In genomic region chr2:240566203-240567136, GRCh38 we compare ENCODE assay signal across 8 cellular contexts. TPM values are rescaled to one million over a fixed set of nuclear protein-coding genes. Genes with fewer than 3 reads are reported as not detected.
A peak's percentile ranks its signal among the peaks of the same experiment; 100 is the strongest.
DNase-seq lines count a peak whose midpoint lies in the region; ATAC-seq and TF ChIP-seq lines count a peak whose summit lies in the region.

No MANE protein-coding gene starts in this region.

- H2BK15ac ChIP-seq in IMR-90 (ENCODE audit: low read depth, low read length) = peak overlapping the region; percentile 11; the same call in 1 of the 3 replicates

- POLR2A ChIA-PET in IMR-90 (lab: Charles Lee; ENCODE audit: unreplicated experiment) = interaction anchor here (0.6 kb wide), 1 partner anchor 398 kb away, joined by 3 read pairs; no protein-coding TSS in a partner anchor

- H3K9me3 ChIP-seq in IMR-90 (ENCODE audit: control insufficient read depth, insufficient read depth, low read length) (no peaks in the 10 kb centered on the region), neural progenitor cell (ENCODE audit: low read depth) (no peaks in the 10 kb centered on the region)

- peak overlapping the region; percentile 76 for H4K91ac ChIP-seq in IMR-90 (ENCODE audit: insufficient read depth, low read depth, low read length)

- H3K14ac ChIP-seq in IMR-90 (replicated peaks; ENCODE audit: low read depth, low read length) = peak overlapping the region; percentile 70

- no peaks in the 10 kb centered on the region for H3K9me3 Mint-ChIP-seq in activated T-helper 17 cell treated with anti-CD3 and anti-CD28 coated beads, Interleukin-2, amount 50 U/mL, for 72 hours
- H3K9me3 Mint-ChIP-seq in neural progenitor cell = no peaks in the 10 kb centered on the region

- H2AK5ac ChIP-seq in IMR-90 (ENCODE audit: low read depth, low read length) = peak overlapping the region; percentile 94

- H3K27ac ChIP-seq in IMR-90 (ENCODE audit: insufficient read depth, low read length) (peak overlapping the region; percentile 72), neural progenitor cell (no peak overlapping the region), substantia nigra (ENCODE audit: low read depth, low read length, poor library complexity, severe bottlenecking) (peak overlapping the region; percentile 88)

- H3K36me3 ChIP-seq in IMR-90 (ENCODE audit: control insufficient read depth, insufficient read depth, low read length) (no peaks in the 10 kb centered on the region), neural progenitor cell (no peaks in the 10 kb centered on the region)

- ATAC-seq in GM21526 (IDR thresholded peaks at IDR 0.05; ENCODE audit: low FRiP score, unreplicated experiment) = peak; percentile 40
- ATAC-seq in IMR-90 (ENCODE audit: low read depth) = peak; percentile 79
- ATAC-seq in activated T-helper 17 cell treated with anti-CD3 and anti-CD28 coated beads, Interleukin-2, amount 50 U/mL, for 72 hours (replicated peaks) = peak; percentile 69

- peak overlapping the region; percentile 58 to 93; a peak in 3 of 4 replicates for H4K8ac ChIP-seq in IMR-90 (ENCODE audit: low read depth in 2 of 2, low read length in 2 of 2)

- H3K23ac ChIP-seq in IMR-90 (ENCODE audit: low read depth, low read length) = peak overlapping the region; percentile 64; the same call in 1 of the 2 replicates

- H2BK20ac ChIP-seq in IMR-90 (ENCODE audit: low read depth, low read length) = peak overlapping the region; percentile 46

- 19% methylated on average over 29 of the region's 53 CpGs; no CpG with 5 or more reads in 1 of the 2 experiments for WGBS in IMR-90 (ENCODE audit: extremely low coverage in 2 of 2, insufficient read length in 1 of 2), 2 experiments

- intact Hi-C loops in IMR-90 (cut with micrococcal nuclease) = loop anchor here (2.0 to 10.0 kb wide), 3 partner anchors 266 to 428 kb away; partner anchors contain the start of gene SNED1

- in situ Hi-C loops in IMR-90 (cut with MboI; ENCODE audit: low sequenced_read_pairs) = no loop called here

- H2AK9ac ChIP-seq in IMR-90 (replicated peaks; ENCODE audit: low read depth, low read length, poor library complexity) = peak overlapping the region; percentile 97

- peaks cover 17 to 75% of the 10 kb centered on the region in 2 experiments for H3K79me1 ChIP-seq in IMR-90 (ENCODE audit: low read depth in 1 of 2, low read length in 2 of 2)

- BruUV-seq in IMR-90 (replicated peaks; lab: Mats Ljungman, UMichigan) = no TSS peak

- CTCF ChIA-PET in IMR-90 (lab: Yijun Ruan, JAX) = no interaction called here

- H4K20me1 ChIP-seq in IMR-90 (ENCODE audit: insufficient read depth, low read length) (peaks cover 13% of the 10 kb centered on the region), neural progenitor cell (ENCODE audit: low read depth) (peaks cover 13% of the 10 kb centered on the region)

- peak overlapping the region; percentile 84 for H3K18ac ChIP-seq in IMR-90 (ENCODE audit: low read depth, low read length)

- DNase-seq in DMS79 (lab: John Stamatoyannopoulos, UW) (peak; percentile 59), IMR-90 (peak; percentile 70), RKO (ENCODE audit: low spot score) (peak; percentile 93), fibroblast of pulmonary artery (ENCODE audit: low read depth) (peak; percentile 84), neural progenitor cell (ENCODE audit: low spot score) (peak; percentile 89), substantia nigra (lab: John Stamatoyannopoulos, UW) (peak; percentile 23 to 92 (median 76))

- peak overlapping the region; percentile 91 for H3K4ac ChIP-seq in IMR-90 (ENCODE audit: low read depth, low read length)

- peaks cover 35% of the 10 kb centered on the region for H3K9me1 ChIP-seq in IMR-90 (ENCODE audit: insufficient read depth, low read length)

- H3K27me3 ChIP-seq in IMR-90 (ENCODE audit: control insufficient read depth, insufficient read depth, low read length) (no peaks in the 10 kb centered on the region), neural progenitor cell (peaks cover 42% of the 10 kb centered on the region)

- no peaks in the 10 kb centered on the region for H3K79me2 ChIP-seq in neural progenitor cell (ENCODE audit: low read depth)

- H3K4me1 ChIP-seq in IMR-90 (ENCODE audit: control insufficient read depth, insufficient read depth, low read length) (peaks cover 36% of the 10 kb centered on the region), neural progenitor cell (peaks cover 11% of the 10 kb centered on the region)

- H3F3A ChIP-seq in neural progenitor cell (ENCODE audit: low read depth) = peaks cover 14% of the 10 kb centered on the region

- peak overlapping the region; percentile 69 for H2BK120ac ChIP-seq in IMR-90 (ENCODE audit: low read depth, low read length)

- H3K36me3 Mint-ChIP-seq in activated T-helper 17 cell treated with anti-CD3 and anti-CD28 coated beads, Interleukin-2, amount 50 U/mL, for 72 hours (ENCODE audit: low read depth) = peaks cover 54% of the 10 kb centered on the region
- no peaks in the 10 kb centered on the region for H3K36me3 Mint-ChIP-seq in neural progenitor cell

- dilution Hi-C loops in IMR-90 (cut with HindIII; ENCODE audit: low sequenced_read_pairs, unreplicated experiment) = no loop called here

- peak; percentile 66 for TF ChIP-seq CTCF in IMR-90 (conservative IDR thresholded peaks at IDR 0.05; ENCODE audit: low read depth, low read length)
- TF ChIP-seq CTCF in fibroblast of pulmonary artery (IDR thresholded peaks at IDR 0.05; ENCODE audit: low read length, missing control alignments) = peak; percentile 57
- peak; percentile 78 for TF ChIP-seq CTCF in neural progenitor cell (IDR thresholded peaks at IDR 0.05)

- H3K4me2 ChIP-seq in IMR-90 (ENCODE audit: low read depth, low read length) (peak overlapping the region; percentile 99), neural progenitor cell (peak overlapping the region; percentile 70)

- H4K5ac ChIP-seq in IMR-90 (ENCODE audit: low read depth, low read length) = peak overlapping the region; percentile 99

- 0 out of 2 replicates have a peak overlapping the region, but pooled peaks have one; percentile 9 for H3K56ac ChIP-seq in IMR-90 (ENCODE audit: extremely low read depth, insufficient read depth, low read length)

- H3K4me1 Mint-ChIP-seq in activated T-helper 17 cell treated with anti-CD3 and anti-CD28 coated beads, Interleukin-2, amount 50 U/mL, for 72 hours = peaks cover 25% of the 10 kb centered on the region
- peaks cover 15% of the 10 kb centered on the region for H3K4me1 Mint-ChIP-seq in neural progenitor cell

- peak overlapping the region; percentile 31 for H3K4me3 ChIP-seq in IMR-90 (ENCODE audit: insufficient read depth, low read depth, low read length)
- H3K4me3 ChIP-seq in fibroblast of pulmonary artery (replicated peaks; ENCODE audit: low read depth, low read length) = peak overlapping the region; percentile 36
- no peak overlapping the region for H3K4me3 ChIP-seq in neural progenitor cell

- no peaks in the 10 kb centered on the region for H3K27me3 Mint-ChIP-seq in activated T-helper 17 cell treated with anti-CD3 and anti-CD28 coated beads, Interleukin-2, amount 50 U/mL, for 72 hours
- peaks cover 14% of the 10 kb centered on the region for H3K27me3 Mint-ChIP-seq in neural progenitor cell (ENCODE audit: insufficient read depth, low read depth)

- H2AFZ ChIP-seq in IMR-90 (replicated peaks; ENCODE audit: low read length, poor library complexity) (peak overlapping the region; percentile 94), neural progenitor cell (replicated peaks) (peak overlapping the region; percentile 9)

- peak overlapping the region; percentile 99 for H3K4me3 Mint-ChIP-seq in activated T-helper 17 cell treated with anti-CD3 and anti-CD28 coated beads, Interleukin-2, amount 50 U/mL, for 72 hours
- H3K4me3 Mint-ChIP-seq in neural progenitor cell = peak overlapping the region; percentile 90

- TF ChIP-seq POLR2A in IMR-90 (IDR thresholded peaks at IDR 0.05; ENCODE audit: low read depth, low read length) = no peak

- peak; percentile 29; the same call in 1 of the 2 replicates for TF ChIP-seq RAD21 in IMR-90 (IDR thresholded peaks at IDR 0.05; ENCODE audit: low read length)

- H2BK5ac ChIP-seq in IMR-90 (ENCODE audit: low read depth, low read length, poor library complexity, severe bottlenecking) = peak overlapping the region; percentile 95

- H3K27ac Mint-ChIP-seq in activated T-helper 17 cell treated with anti-CD3 and anti-CD28 coated beads, Interleukin-2, amount 50 U/mL, for 72 hours = peak overlapping the region; percentile 90
- H3K27ac Mint-ChIP-seq in neural progenitor cell = no peak overlapping the region

- H3K9ac ChIP-seq in IMR-90 (ENCODE audit: low read depth, low read length) (peak overlapping the region; percentile 58), neural progenitor cell (no peak overlapping the region)

RNA-seq across cellular contexts. Expression of gene RNPEPL1, which starts 1.8 kb away (rescaled TPM):
- 3.8 and 3.9 TPM in 2 replicates for total RNA-seq in IMR-90 (2012; rRNA removed)
- 15.9 and 18.7 TPM in 2 replicates for polyA plus RNA-seq in IMR-90 (2012; rRNA removed)
- polyA plus RNA-seq in IMR-90 (2012; cell fraction: cytosol; rRNA removed) = 10.5 and 25.6 TPM in 2 replicates
- 31.4 and 92.4 TPM in 2 replicates for polyA plus RNA-seq in IMR-90 (2012; cell fraction: nucleus; rRNA removed; ENCODE audit: low replicate concordance)
- total RNA-seq in activated T-helper 17 cell treated with anti-CD3 and anti-CD28 coated beads, Interleukin-2, amount 50 U/mL, for 72 hours = 10 to 100 TPM; 27.2 to 52.7 TPM
- 2.7 and 7.5 TPM in 2 replicates for total RNA-seq in neural progenitor cell (ENCODE audit: low replicate concordance)

RNA-seq across cellular contexts. Expression of gene DUSP28, which starts 6.3 kb away (rescaled TPM):
- total RNA-seq in IMR-90 (2012; rRNA removed) = 1.1 and 2.5 TPM in 2 replicates
- 3.3 TPM in 2 replicates for polyA plus RNA-seq in IMR-90 (2012; rRNA removed)
- 3.0 and 3.2 TPM in 2 replicates for polyA plus RNA-seq in IMR-90 (2012; cell fraction: cytosol; rRNA removed)
- 2.6 and 5.3 TPM in 2 replicates for polyA plus RNA-seq in IMR-90 (2012; cell fraction: nucleus; rRNA removed; ENCODE audit: low replicate concordance)
- 1 to 10 TPM; 3.6 to 8.3 TPM for total RNA-seq in activated T-helper 17 cell treated with anti-CD3 and anti-CD28 coated beads, Interleukin-2, amount 50 U/mL, for 72 hours
- 5.1 and 8.9 TPM in 2 replicates for total RNA-seq in neural progenitor cell (ENCODE audit: low replicate concordance)

RNA-seq across cellular contexts. Expression of gene ANKMY1, which starts 8.7 kb away (rescaled TPM):
- total RNA-seq in IMR-90 (2012; rRNA removed) (2.9 and 3.3 TPM in 2 replicates), neural progenitor cell (ENCODE audit: low replicate concordance) (4.2 and 6.9 TPM in 2 replicates)
- 4.1 and 5.5 TPM in 2 replicates for polyA plus RNA-seq in IMR-90 (2012; rRNA removed)
- polyA plus RNA-seq in IMR-90 (2012; cell fraction: cytosol; rRNA removed) = 2.3 and 2.6 TPM in 2 replicates
- 16.4 and 17.5 TPM in 2 replicates for polyA plus RNA-seq in IMR-90 (2012; cell fraction: nucleus; rRNA removed; ENCODE audit: low replicate concordance)
- total RNA-seq in activated T-helper 17 cell treated with anti-CD3 and anti-CD28 coated beads, Interleukin-2, amount 50 U/mL, for 72 hours = 10 to 100 TPM; 14.5 to 28.8 TPM

RNA-seq across cellular contexts. Expression of gene CAPN10, which starts 20.1 kb away (rescaled TPM):
- total RNA-seq in IMR-90 (2012; rRNA removed) (5.6 and 6.3 TPM in 2 replicates), neural progenitor cell (ENCODE audit: low replicate concordance) (16.1 and 62.9 TPM in 2 replicates)
- polyA plus RNA-seq in IMR-90 (2012; rRNA removed) = 20.9 and 27.4 TPM in 2 replicates
- polyA plus RNA-seq in IMR-90 (2012; cell fraction: cytosol; rRNA removed) = 11.6 and 19.3 TPM in 2 replicates
- polyA plus RNA-seq in IMR-90 (2012; cell fraction: nucleus; rRNA removed; ENCODE audit: low replicate concordance) = 72.5 and 181 TPM in 2 replicates
- 10 to 100 TPM; 28.6 to 42.3 TPM for total RNA-seq in activated T-helper 17 cell treated with anti-CD3 and anti-CD28 coated beads, Interleukin-2, amount 50 U/mL, for 72 hours

RNA-seq across cellular contexts. Expression of gene GPR35, which starts 58.8 kb away (rescaled TPM):
- total RNA-seq in IMR-90 (2012; rRNA removed) (0.28 TPM in 1 of 2 replicates, not detected in the other), neural progenitor cell (ENCODE audit: low replicate concordance) (0.34 and 0.74 TPM in 2 replicates)
- 0.31 and 0.42 TPM in 2 replicates for polyA plus RNA-seq in IMR-90 (2012; rRNA removed)
- 0.08 and 0.20 TPM in 2 replicates for polyA plus RNA-seq in IMR-90 (2012; cell fraction: cytosol; rRNA removed)
- 1.8 and 5.2 TPM in 2 replicates for polyA plus RNA-seq in IMR-90 (2012; cell fraction: nucleus; rRNA removed; ENCODE audit: low replicate concordance)
- total RNA-seq in activated T-helper 17 cell treated with anti-CD3 and anti-CD28 coated beads, Interleukin-2, amount 50 U/mL, for 72 hours = 1 to 10 TPM; 2.0 to 4.4 TPM
